In genomic region chr11:5891216-5891800, GRCh38 we compare ENCODE assay signal across 1 cellular context.
A peak's percentile ranks its signal among the peaks of the same experiment; 100 is the strongest.
TF ChIP-seq lines count a peak whose summit lies in the region.

No MANE protein-coding gene starts in this region.

TF ChIP-seq in K562, 482 proteins besides CTCF, POLR2A, EP300 and RAD21:
- TF ChIP-seq POLR3A (IDR thresholded peaks at IDR 0.05; ENCODE audit: borderline replicate concordance, extremely low read depth, insufficient read depth, insufficient read length) (no peak), GTF3C2 (IDR thresholded peaks at IDR 0.05; ENCODE audit: borderline replicate concordance, extremely low read depth, insufficient read length) (no peak), HEY1 (CRISPR knock-in tag; IDR thresholded peaks at IDR 0.05; ENCODE audit: borderline replicate concordance) (no peak), KDM5B (IDR thresholded peaks at IDR 0.05; ENCODE audit: insufficient replicate concordance, low read depth, low read length) (no peak), MBD2 (IDR thresholded peaks at IDR 0.05; ENCODE audit: borderline replicate concordance, low read depth) (no peak), CEBPB (tag; IDR thresholded peaks at IDR 0.05) (no peak), ZNF384 (IDR thresholded peaks at IDR 0.05; ENCODE audit: low read depth, low read length) (no peak), DEAF1 (CRISPR knock-in tag; IDR thresholded peaks at IDR 0.05) (peak; percentile 71), TARDBP (IDR thresholded peaks at IDR 0.05) (no peak), HES1 (IDR thresholded peaks at IDR 0.05; ENCODE audit: low read depth) (no peak), KLF16 (IDR thresholded peaks at IDR 0.05) (no peak), SMC3 (conservative IDR thresholded peaks at IDR 0.05; ENCODE audit: insufficient read depth, low read depth, low read length) (0 out of 2 replicates have a peak, but pooled peaks have one; percentile 20), TEAD1 (CRISPR knock-in tag; IDR thresholded peaks at IDR 0.05) (no peak), RBM34 (IDR thresholded peaks at IDR 0.05; ENCODE audit: borderline replicate concordance, insufficient read depth, low read length) (no peak), E2F4 (CRISPR knock-in tag; IDR thresholded peaks at IDR 0.05; ENCODE audit: low read depth) (no peak), ARID3A (IDR thresholded peaks at IDR 0.05; ENCODE audit: borderline replicate concordance, low read depth, low read length) (0 out of 2 replicates have a peak, but pooled peaks have one; percentile 31), ZFP91 (CRISPR knock-in tag; IDR thresholded peaks at IDR 0.05) (no peak), HNRNPL (IDR thresholded peaks at IDR 0.05; ENCODE audit: low read depth, low read length) (no peak), XRCC3 (IDR thresholded peaks at IDR 0.05) (no peak), GTF2A2 (tag; IDR thresholded peaks at IDR 0.05) (no peak), THRB (CRISPR knock-in tag; conservative IDR thresholded peaks at IDR 0.05) (no peak), HNRNPH1 (optimal IDR thresholded peaks at IDR 0.05; ENCODE audit: low read depth, low read length) (no peak), ZNF197 (CRISPR knock-in tag; IDR thresholded peaks at IDR 0.05; ENCODE audit: low read depth) (no peak), NELFE (IDR thresholded peaks at IDR 0.05; ENCODE audit: insufficient read depth, insufficient read length) (no peak)
